ENCODE assay signal across 24 cellular contexts in the genomic region with DNA sequence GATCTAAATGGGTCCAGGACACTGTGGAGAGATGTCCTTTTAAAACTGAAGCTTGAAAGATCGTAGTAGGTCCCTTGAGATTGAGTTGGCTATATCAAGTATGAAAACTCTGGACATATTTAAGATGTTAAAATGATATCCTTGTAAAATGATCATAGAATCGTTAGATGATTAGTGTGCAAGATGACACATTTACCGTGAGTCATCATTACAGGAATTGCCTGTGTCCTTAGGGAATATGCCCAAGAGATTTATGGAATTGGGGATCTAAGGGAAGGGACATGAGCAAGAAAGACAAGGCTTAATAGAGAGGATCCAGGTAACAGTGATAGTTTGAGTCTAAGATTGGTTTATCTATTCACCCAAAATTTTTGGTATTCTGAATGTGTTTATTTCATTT.
A peak's percentile ranks its signal among the peaks of the same experiment; 100 is the strongest.
DNase-seq lines count a peak whose midpoint lies in the region; ATAC-seq, FAIRE-seq and TF ChIP-seq lines count a peak whose summit lies in the region.
"Had no signal": no experiment of that assay in that cellular context is flagged by ENCODE, and none has a peak within 500 bp of the region (broad histone marks: within the 10 kb centered on the region; RNA-seq: fewer than 3 reads in every experiment).

No MANE protein-coding gene starts in this region.

- TF ChIP-seq EP300 in K562 (IDR thresholded peaks at IDR 0.05; ENCODE audit: low read length), result no peak

- ATAC-seq in K562 (no peak), foreskin keratinocyte (peak; percentile 84), Right ventricle myocardium superior (ENCODE audit: poor library complexity) (no peak)
- ATAC-seq: CD8-positive, alpha-beta T cell had no signal

- POLR2A ChIA-PET in K562 (lab: Yijun Ruan, JAX), result interaction anchor here (0.6 to 0.7 kb wide), 2 partner anchors 9 kb away, joined by 3 read pairs; no protein-coding TSS in a partner anchor

- H3K9ac ChIP-seq in K562 (ENCODE audit: insufficient read depth in 1 of 2, low read depth in 2 of 2, low read length in 2 of 2), result no peak overlapping the region

- no peaks in the 10 kb centered on the region for H3K4me1 ChIP-seq in K562 (replicated peaks in 1 of 2; ENCODE audit: control insufficient read depth in 2 of 2, insufficient read depth in 2 of 2, low read length in 2 of 2)
- no peaks in the 10 kb centered on the region for H3K4me1 ChIP-seq in foreskin keratinocyte
- H3K4me1 ChIP-seq: Peyer's patch had no signal

- no peaks in the 10 kb centered on the region for H3K27me3 ChIP-seq in K562 (ENCODE audit: control insufficient read depth in 2 of 2, insufficient read depth in 2 of 2, low read length in 2 of 2)
- H3K27me3 ChIP-seq in foreskin keratinocyte, result no peaks in the 10 kb centered on the region
- H3K27me3 ChIP-seq: Peyer's patch had no signal

- no peak overlapping the region for H3K4me2 ChIP-seq in K562 (ENCODE audit: insufficient read depth, low read length)

- DNase-seq in ELR (ENCODE audit: low read depth) (peak; percentile 1), M059J (ENCODE audit: low read depth) (peak; percentile 10), K562 (ENCODE audit: extremely low read depth in 1 of 4, low spot score in 3 of 4) (no peak), foreskin keratinocyte (peak; percentile 19 to 63), Right ventricle myocardium superior (no peak), kidney tubule cell (ENCODE audit: low spot score) (no peak), NK-92 (lab: John Stamatoyannopoulos, UW; ENCODE audit: unreplicated experiment) (no peak), osteocyte (ENCODE audit: extremely low spot score, unreplicated experiment) (no peak)
- DNase-seq: AML-193; C1 segment of cervical spinal cord; Calu3; CD8-positive, alpha-beta T cell; DMS153; GF-D8; Kasumi-1; NCI-H1092; NCI-H1436 treated with DMSO at 0.1 percent for 48 hours; NCI-H2029; NCI-H226; NCI-H510A treated with DMSO at 0.1 percent for 48 hours; NCI-H748 treated with DMSO at 0.1 percent for 48 hours; Peyer's patch; SHP77 had no signal

- no peaks in the 10 kb centered on the region for H3K79me2 ChIP-seq in K562 (ENCODE audit: control insufficient read depth, insufficient read depth, low read length)

- H3K27ac ChIP-seq in K562 (ENCODE audit: extremely low read depth, low read depth, low read length), result no peak overlapping the region
- no peak overlapping the region for H3K27ac ChIP-seq in foreskin keratinocyte
- H3K27ac ChIP-seq: Peyer's patch, SK-N-MC had no signal

- no peak for TF ChIP-seq POLR2A in K562 (conservative IDR thresholded peaks at IDR 0.05)

- H3K4me3 Mint-ChIP-seq in osteocyte (ENCODE audit: unreplicated experiment), result no peak overlapping the region
- H3K4me3 Mint-ChIP-seq: CD8-positive, alpha-beta T cell had no signal

- BruUV-seq in K562 (replicated peaks; lab: Mats Ljungman, UMichigan), result no TSS peak

- FAIRE-seq in K562 (lab: Jason Lieb, UNC), result no peak

- H3K27me3 Mint-ChIP-seq in osteocyte (ENCODE audit: unreplicated experiment), result no peaks in the 10 kb centered on the region

- no peak overlapping the region for H3K27ac Mint-ChIP-seq in osteocyte (ENCODE audit: unreplicated experiment)
- H3K27ac Mint-ChIP-seq: CD8-positive, alpha-beta T cell had no signal

- H2AFZ ChIP-seq in K562 (ENCODE audit: low read depth, low read length), result no peak overlapping the region

- WGBS in K562 (ENCODE audit: insufficient coverage, low coverage, missing lambda C conversion rate), result 1% methylated on average over 3 of the region's 3 CpGs

- peaks cover 7% of the 10 kb centered on the region for H3K4me1 Mint-ChIP-seq in osteocyte (ENCODE audit: unreplicated experiment)

- TF ChIP-seq CTCF in K562 (IDR thresholded peaks at IDR 0.05 in 2 of 3, conservative IDR thresholded peaks at IDR 0.05 in 1 of 3; ENCODE audit: insufficient read depth in 2 of 3, low read depth in 1 of 3, low read length in 3 of 3) (no peak), foreskin keratinocyte (conservative IDR thresholded peaks at IDR 0.05) (no peak), osteocyte (IDR thresholded peaks at IDR 0.05) (no peak)

- no peak overlapping the region for H3K4me3 ChIP-seq in K562
- H3K4me3 ChIP-seq: Peyer's patch, SK-N-MC had no signal

- H4K20me1 ChIP-seq in K562 (replicated peaks; ENCODE audit: control insufficient read depth, insufficient read depth, low read length), result no peaks in the 10 kb centered on the region

- in situ Hi-C loops in K562 (cut with MboI), result no loop called here

- CTCF ChIA-PET in K562 (lab: Yijun Ruan, JAX; ENCODE audit: low intra/inter-chr PET ratio), result no interaction called here

- no peak for TF ChIP-seq RAD21 in K562 (CRISPR knock-in tag; conservative IDR thresholded peaks at IDR 0.05 in 1 of 2, IDR thresholded peaks at IDR 0.05 in 1 of 2)

- no peaks in the 10 kb centered on the region for H3K36me3 ChIP-seq in K562 (ENCODE audit: control insufficient read depth, insufficient read depth, low read length)
- H3K36me3 ChIP-seq: Peyer's patch had no signal

- intact Hi-C loops in K562 (cut with micrococcal nuclease) (no loop called here), Right ventricle myocardium superior (cut with DNase I) (no loop called here)

- no peaks in the 10 kb centered on the region for H3K9me3 ChIP-seq in K562 (replicated peaks; ENCODE audit: control insufficient read depth, insufficient read depth, low read depth, low read length)
- H3K9me3 ChIP-seq: Peyer's patch had no signal

- H3K36me3 Mint-ChIP-seq in osteocyte (ENCODE audit: unreplicated experiment), result no peaks in the 10 kb centered on the region
- H3K36me3 Mint-ChIP-seq: CD8-positive, alpha-beta T cell had no signal

- H3K9me3 Mint-ChIP-seq in osteocyte (ENCODE audit: unreplicated experiment), result peaks cover 7% of the 10 kb centered on the region
- H3K9me3 Mint-ChIP-seq: CD8-positive, alpha-beta T cell had no signal

- no peaks in the 10 kb centered on the region for H3K9me1 ChIP-seq in K562 (ENCODE audit: control insufficient read depth, insufficient read depth, low read length)

TF ChIP-seq in K562, 482 proteins besides CTCF, POLR2A, EP300 and RAD21:
- TF ChIP-seq NUFIP1 (IDR thresholded peaks at IDR 0.05; ENCODE audit: partially characterized antibody) (no peak), NFE2L1 (tag; IDR thresholded peaks at IDR 0.05; ENCODE audit: borderline replicate concordance, low read depth) (0 out of 2 replicates have a peak, but pooled peaks have one; percentile 2)

Comparison
In these comparisons a context has a peak if more than half of its experiments do, and no peak if none do; other contexts are left out.
1. DNase-seq: peak in ELR (single experiment), M059J (single experiment) and foreskin keratinocyte (2 of 2); none in K562 (0 of 4), Right ventricle myocardium superior (single experiment), kidney tubule cell (single experiment), NK-92 (single experiment) and osteocyte (single experiment).